29 cellular contexts compared by ENCODE assay signal in the genomic region with DNA sequence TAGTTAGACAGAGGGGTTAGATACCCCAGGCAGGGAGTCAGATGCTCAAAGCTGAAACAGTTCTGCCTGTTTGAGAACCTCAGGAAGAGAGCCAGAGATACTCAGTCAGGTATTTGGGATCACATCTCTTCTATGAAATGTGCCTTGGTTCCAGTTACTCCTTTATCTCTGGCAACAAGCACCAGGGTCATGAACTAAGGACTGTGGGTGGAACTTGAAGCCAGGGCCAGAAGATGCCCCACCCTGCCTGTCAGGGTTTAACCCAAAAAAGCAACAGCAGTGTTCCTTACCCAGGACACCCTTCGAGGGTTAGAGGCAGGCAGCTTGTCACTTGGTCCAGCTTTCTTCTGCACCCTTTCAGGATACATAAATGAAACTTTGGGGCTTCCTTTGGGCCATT. TPM values are rescaled to one million over a fixed set of nuclear protein-coding genes. Genes with fewer than 3 reads are reported as not detected.
"Had no signal": no experiment of that assay in that cellular context is flagged by ENCODE, and none has a peak within 500 bp of the region (broad histone marks: within the 10 kb centered on the region; RNA-seq: fewer than 3 reads in every experiment).

No MANE protein-coding gene starts in this region.

- H3K9me3 ChIP-seq: ascending aorta, body of pancreas, Peyer's patch had no signal

- H3K36me3 ChIP-seq: ascending aorta, Peyer's patch had no signal

- H3K9me3 Mint-ChIP-seq: activated B cell treated with CpG ODN at 0.5 μM for 24 hours; activated CD4-positive, alpha-beta T cell treated with anti-CD3 and anti-CD28 coated beads, Interleukin-2, amount 10 ng/mL, durations not matched to agents 24 days and 14 days; activated naive CD4-positive, alpha-beta T cell treated with anti-CD3 and anti-CD28 coated beads, Interleukin-2, amount 50 U/mL, for 24 hours; activated naive CD8-positive, alpha-beta T cell treated with anti-CD3 and anti-CD28 coated beads, Interleukin-2, amount 50 U/mL, for 24 hours; activated T-cell treated with anti-CD3 and anti-CD28 coated beads, Interleukin-2, amount 50 U/mL, for 24 hours; activated T-helper 1 cell treated with anti-CD3 and anti-CD28 coated beads, Interleukin-12 subunit alpha, Interleukin-12 subunit beta, Interleukin-2, Interleukin-4 antibody, amounts not matched to agents 30 ng/mL and 10 ng/mL and 1 ng/mL, durations not matched to agents 14 hours and 24 hours and 36 hours; central memory CD8-positive, alpha-beta T cell had no signal

- H3K27ac Mint-ChIP-seq: activated B cell treated with CpG ODN at 0.5 μM for 24 hours; activated CD4-positive, alpha-beta T cell treated with anti-CD3 and anti-CD28 coated beads, Interleukin-2, amount 10 ng/mL, durations not matched to agents 24 days and 14 days; activated CD8-positive, alpha-beta memory T cell treated with anti-CD3 and anti-CD28 coated beads, Interleukin-2, amount 10 ng/mL, durations not matched to agents 7 days and 5 days; activated naive CD4-positive, alpha-beta T cell treated with anti-CD3 and anti-CD28 coated beads, Interleukin-2, amount 50 U/mL, for 24 hours; activated naive CD8-positive, alpha-beta T cell treated with anti-CD3 and anti-CD28 coated beads, Interleukin-2, amount 50 U/mL, for 24 hours; activated T-cell treated with anti-CD3 and anti-CD28 coated beads, Interleukin-2, amount 50 U/mL, for 24 hours; activated T-helper 1 cell treated with anti-CD3 and anti-CD28 coated beads, Interleukin-12 subunit alpha, Interleukin-12 subunit beta, Interleukin-2, Interleukin-4 antibody, amounts not matched to agents 30 ng/mL and 10 ng/mL and 1 ng/mL, durations not matched to agents 14 hours and 24 hours and 36 hours; T-helper 17 cell had no signal

- H3K4me3 Mint-ChIP-seq: activated B cell treated with CpG ODN at 0.5 μM for 24 hours; activated CD4-positive, alpha-beta T cell treated with anti-CD3 and anti-CD28 coated beads, Interleukin-2, amount 10 ng/mL, durations not matched to agents 24 days and 14 days; activated CD8-positive, alpha-beta memory T cell treated with anti-CD3 and anti-CD28 coated beads, Interleukin-2, amount 10 ng/mL, durations not matched to agents 7 days and 5 days; activated naive CD4-positive, alpha-beta T cell treated with anti-CD3 and anti-CD28 coated beads, Interleukin-2, amount 50 U/mL, for 24 hours; activated naive CD8-positive, alpha-beta T cell treated with anti-CD3 and anti-CD28 coated beads, Interleukin-2, amount 50 U/mL, for 24 hours; activated T-cell treated with anti-CD3 and anti-CD28 coated beads, Interleukin-2, amount 50 U/mL, for 24 hours; activated T-helper 1 cell treated with anti-CD3 and anti-CD28 coated beads, Interleukin-12 subunit alpha, Interleukin-12 subunit beta, Interleukin-2, Interleukin-4 antibody, amounts not matched to agents 30 ng/mL and 10 ng/mL and 1 ng/mL, durations not matched to agents 14 hours and 24 hours and 36 hours; central memory CD8-positive, alpha-beta T cell; T-helper 17 cell had no signal

- DNase-seq: activated B cell treated with CpG ODN at 0.5 μM for 24 hours; activated CD4-positive, alpha-beta T cell treated with anti-CD3 and anti-CD28 coated beads for 1 hour; activated CD4-positive, alpha-beta T cell treated with anti-CD3 and anti-CD28 coated beads, Interleukin-2, amount 10 ng/mL, durations not matched to agents 24 days and 14 days; activated CD4-positive, alpha-beta T cell treated with anti-CD3 and anti-CD28 coated beads, Interleukin-2, amount 50 U/mL, for 48 hours; activated CD8-positive, alpha-beta memory T cell treated with anti-CD3 and anti-CD28 coated beads, Interleukin-2, amount 10 ng/mL, durations not matched to agents 7 days and 5 days; activated effector memory CD4-positive, alpha-beta T cell treated with Interleukin-2 at 50 U/mL for 16 hours; activated naive CD4-positive, alpha-beta T cell; activated naive CD8-positive, alpha-beta T cell treated with anti-CD3 and anti-CD28 coated beads, Interleukin-2, amount 50 U/mL, for 24 hours; activated T-cell treated with anti-CD3 and anti-CD28 coated beads, Interleukin-2, amount 50 U/mL, for 24 hours; amniotic stem cell; body of pancreas; Kasumi-1; KBM-7; NCI-H1092; NCI-H1417; NCI-H1930; NCI-H2171; NCI-H2227 treated with DMSO at 0.1 percent for 48 hours; NCI-H526 treated with DMSO at 0.1 percent for 48 hours; NCI-H82; Peyer's patch; SHP77 treated with DMSO at 0.1 percent for 48 hours; T-helper 17 cell had no signal

- H3K4me1 Mint-ChIP-seq: activated B cell treated with CpG ODN at 0.5 μM for 24 hours; activated CD4-positive, alpha-beta T cell treated with anti-CD3 and anti-CD28 coated beads, Interleukin-2, amount 10 ng/mL, durations not matched to agents 24 days and 14 days; activated CD8-positive, alpha-beta memory T cell treated with anti-CD3 and anti-CD28 coated beads, Interleukin-2, amount 10 ng/mL, durations not matched to agents 7 days and 5 days; activated naive CD4-positive, alpha-beta T cell treated with anti-CD3 and anti-CD28 coated beads, Interleukin-2, amount 50 U/mL, for 24 hours; activated naive CD8-positive, alpha-beta T cell treated with anti-CD3 and anti-CD28 coated beads, Interleukin-2, amount 50 U/mL, for 24 hours; central memory CD8-positive, alpha-beta T cell; T-helper 17 cell had no signal

- H3K27ac ChIP-seq: ascending aorta, body of pancreas, Peyer's patch, RWPE1 had no signal

- H3K27me3 ChIP-seq: ascending aorta, body of pancreas, Peyer's patch had no signal

- ATAC-seq: activated CD8-positive, alpha-beta memory T cell treated with anti-CD3 and anti-CD28 coated beads, Interleukin-2, amount 10 ng/mL, durations not matched to agents 7 days and 5 days; activated naive CD8-positive, alpha-beta T cell treated with anti-CD3 and anti-CD28 coated beads, Interleukin-2, amount 50 U/mL, for 24 hours; body of pancreas; T-helper 17 cell had no signal

- H3K4me3 ChIP-seq: ascending aorta, body of pancreas, Peyer's patch had no signal

- H3K36me3 Mint-ChIP-seq: activated CD8-positive, alpha-beta memory T cell treated with anti-CD3 and anti-CD28 coated beads, Interleukin-2, amount 10 ng/mL, durations not matched to agents 7 days and 5 days; activated naive CD4-positive, alpha-beta T cell treated with anti-CD3 and anti-CD28 coated beads, Interleukin-2, amount 50 U/mL, for 24 hours had no signal

- H3K4me1 ChIP-seq: ascending aorta, body of pancreas, Peyer's patch had no signal

- H3K27me3 Mint-ChIP-seq: activated B cell treated with CpG ODN at 0.5 μM for 24 hours had no signal

RNA-seq across cellular contexts. Expression of gene WT1, which starts 15.0 kb away (rescaled TPM):
- total RNA-seq: activated B cell treated with CpG ODN at 0.5 μM for 24 hours; activated CD4-positive, alpha-beta T cell treated with anti-CD3 and anti-CD28 coated beads, Interleukin-2, amount 10 ng/mL, durations not matched to agents 24 days and 14 days; activated CD8-positive, alpha-beta memory T cell treated with anti-CD3 and anti-CD28 coated beads, Interleukin-2, amount 10 ng/mL, durations not matched to agents 7 days and 5 days; activated T-helper 1 cell treated with anti-CD3 and anti-CD28 coated beads, Interleukin-12 subunit alpha, Interleukin-12 subunit beta, Interleukin-2, Interleukin-4 antibody, amounts not matched to agents 30 ng/mL and 10 ng/mL and 1 ng/mL, durations not matched to agents 14 hours and 24 hours and 36 hours; ascending aorta; bronchial epithelial cell; Peyer's patch; T-helper 17 cell had no signal
